ENCODE assay signal across 23 cellular contexts in the genomic region with DNA sequence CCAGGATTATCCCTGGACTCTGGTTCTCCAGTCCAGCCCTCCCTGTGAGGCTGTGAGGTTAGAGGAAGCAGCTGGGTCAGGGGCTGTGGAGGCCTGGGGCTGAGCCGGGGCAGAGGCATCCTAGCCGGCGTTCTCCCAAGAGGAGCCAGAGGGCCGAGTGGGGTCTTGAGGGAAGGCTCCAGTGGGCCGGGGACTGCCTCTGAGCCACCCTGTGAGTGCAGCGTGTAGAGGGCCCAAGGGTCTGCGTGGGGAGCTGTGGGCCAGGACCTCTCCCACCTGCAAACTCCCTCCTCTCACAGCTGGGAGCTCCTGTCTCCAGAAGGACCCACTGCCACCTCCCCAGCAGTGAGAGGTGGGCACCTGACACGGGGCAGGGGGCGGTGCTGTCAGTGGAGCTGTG. TPM values are rescaled to one million over a fixed set of nuclear protein-coding genes. Genes with fewer than 3 reads are reported as not detected.
DNase-seq lines count a peak whose midpoint lies in the region; ATAC-seq, FAIRE-seq and TF ChIP-seq lines count a peak whose summit lies in the region.
"Had no signal": no experiment of that assay in that cellular context is flagged by ENCODE, and none has a peak within 500 bp of the region (broad histone marks: within the 10 kb centered on the region; RNA-seq: fewer than 3 reads in every experiment).

No MANE protein-coding gene starts in this region.

- peaks cover 39% of the 10 kb centered on the region for H3K79me1 ChIP-seq in H1 (ENCODE audit: low read depth, low read length)
- H3K79me1 ChIP-seq in mesenchymal stem cell (replicated peaks; ENCODE audit: low read length, poor library complexity, severe bottlenecking): peaks cover 46% of the 10 kb centered on the region

- H2AFZ ChIP-seq in H1 (ENCODE audit: low read length) (no peak overlapping the region), mesenchymal stem cell (ENCODE audit: low read depth, low read length) (no peak overlapping the region)

- no peak for FAIRE-seq in H1 (lab: Jason Lieb, UNC)
- FAIRE-seq: GM19239 had no signal

- no peak overlapping the region for H3K4me3 ChIP-seq in heart left ventricle
- H3K4me3 ChIP-seq in H1 (ENCODE audit: extremely low read depth in 1 of 4, insufficient read depth in 2 of 4, low read depth in 3 of 4, low read length in 4 of 4): no peak overlapping the region
- H3K4me3 ChIP-seq in mesenchymal stem cell (ENCODE audit: insufficient read depth in 1 of 2, low read depth in 1 of 2, low read length in 2 of 2): no peak overlapping the region
- H3K4me3 ChIP-seq: HAP-1, Peyer's patch, SJSA1 had no signal

- H2BK20ac ChIP-seq in H1 (ENCODE audit: low read length): 0 out of 2 replicates have a peak overlapping the region, but pooled peaks have one; percentile 34

- H3K23me2 ChIP-seq in H1 (ENCODE audit: low read depth, low read length): no peaks in the 10 kb centered on the region; the same call in 1 of the 2 replicates

- H3K4me1 ChIP-seq in heart left ventricle: peaks cover 0 to 10% (median 0%) of the 10 kb centered on the region in 12 donors
- H3K4me1 ChIP-seq in H1 (replicated peaks in 1 of 4; ENCODE audit: control insufficient read depth in 3 of 4, insufficient read depth in 4 of 4, low read length in 3 of 4): peaks cover 20 to 45% (median 27%) of the 10 kb centered on the region in 4 experiments
- peaks cover 48% of the 10 kb centered on the region for H3K4me1 ChIP-seq in mesenchymal stem cell (ENCODE audit: control insufficient read depth, insufficient read depth, low read depth, low read length)
- H3K4me1 ChIP-seq: HAP-1, Peyer's patch had no signal

- H3K4ac ChIP-seq in H1 (replicated peaks; ENCODE audit: insufficient read length, low read depth, low read length): peak overlapping the region; percentile 57
- peak overlapping the region in 1 of 2 experiments; percentile 15 for H3K4ac ChIP-seq in mesenchymal stem cell (ENCODE audit: low read depth in 1 of 2, low read length in 2 of 2)

- TF ChIP-seq CTCF in heart left ventricle (IDR thresholded peaks at IDR 0.05): no peak
- TF ChIP-seq CTCF in H1 (IDR thresholded peaks at IDR 0.05; ENCODE audit: control extremely low read depth in 1 of 3, insufficient read depth in 1 of 3, low read depth in 1 of 3, low read length in 3 of 3): no peak

- H3K27me3 ChIP-seq in heart left ventricle (peaks cover 0 to 7% (median 0%) of the 10 kb centered on the region in 9 donors), H1 (replicated peaks in 1 of 4; ENCODE audit: control insufficient read depth in 3 of 4, extremely low read depth in 1 of 4, insufficient read depth in 3 of 4, low read length in 3 of 4) (no peaks in the 10 kb centered on the region), mesenchymal stem cell (ENCODE audit: control insufficient read depth in 1 of 2, insufficient read depth in 1 of 2, low read length in 2 of 2) (no peaks in the 10 kb centered on the region)
- H3K27me3 ChIP-seq: Peyer's patch, SJSA1 had no signal

- WGBS in heart left ventricle, 4 donors: 82 to 95% (median 87%) methylated on average over 4 to 9 of the region's 9 CpGs
- 78% methylated on average over 8 of the region's 9 CpGs; no CpG with 5 or more reads in 1 of the 2 experiments for WGBS in H1 (ENCODE audit: extremely low coverage in 1 of 2, insufficient coverage in 1 of 2, insufficient read length in 1 of 2, insufficient replicate concordance in 2 of 2, low coverage in 1 of 2, low lambda C conversion rate in 2 of 2, missing lambda C conversion rate in 1 of 2), 2 experiments
- 92% methylated on average over 6 of the region's 9 CpGs for WGBS in mesenchymal stem cell

- no peak overlapping the region for H2BK120ac ChIP-seq in H1 (replicated peaks; ENCODE audit: low read depth, low read length)
- peak overlapping the region; percentile 23 for H2BK120ac ChIP-seq in mesenchymal stem cell (ENCODE audit: low read depth, low read length)

- no peak for TF ChIP-seq POLR2A in heart left ventricle (IDR thresholded peaks at IDR 0.05)
- TF ChIP-seq POLR2A in H1 (IDR thresholded peaks at IDR 0.05; ENCODE audit: control extremely low read depth in 1 of 2, low read depth in 2 of 2, low read length in 2 of 2): no peak

- H3K18ac ChIP-seq in H1 (ENCODE audit: extremely low read depth, low read length): peak overlapping the region; percentile 38; the same call in 1 of the 2 replicates
- H3K18ac ChIP-seq in mesenchymal stem cell (ENCODE audit: low read depth in 1 of 2, low read length in 2 of 2): peak overlapping the region in 1 of 2 experiments; percentile 7

- H3K79me2 ChIP-seq in H1 (ENCODE audit: control insufficient read depth in 1 of 2, insufficient read depth in 2 of 2, low read length in 2 of 2): peaks cover 16 to 97% of the 10 kb centered on the region in 2 experiments

- H3K27ac ChIP-seq in heart left ventricle (no peak overlapping the region), H1 (ENCODE audit: low read depth, low read length) (no peak overlapping the region), mesenchymal stem cell (ENCODE audit: low read length, poor library complexity, severe bottlenecking) (no peak overlapping the region)
- H3K27ac ChIP-seq: C4-2B, KMS-11, Peyer's patch, SJSA1 had no signal

- H2AK5ac ChIP-seq in H1 (ENCODE audit: low read depth, low read length) (peak overlapping the region; percentile 96), mesenchymal stem cell (ENCODE audit: low read length, severe bottlenecking) (no peak overlapping the region)

- POLR2A ChIA-PET in H1 (lab: Charles Lee; ENCODE audit: partially characterized antibody): interaction anchor here (0.7 to 4.8 kb wide), 5 partner anchors 9 to 44 kb away, joined by 3 to 31 read pairs (median 3); no protein-coding TSS in a partner anchor

- DNase-seq in heart left ventricle: peak in 3 of 5 donors; percentile 10 to 29 (median 25)
- DNase-seq in cardiac septum (ENCODE audit: low spot score): no peak
- no peak for DNase-seq in H1 (ENCODE audit: low read depth in 1 of 2, low spot score in 2 of 2)
- DNase-seq in mesenchymal stem cell: no peak
- DNase-seq in NCI-H446 treated with DMSO at 0.1 percent for 48 hours (lab: John Stamatoyannopoulos, UW): no peak
- DNase-seq: AML-193, Calu3, GDM1, NCI-H1105, NCI-H146, NCI-H2029, NCI-H226, NCI-H524 treated with DMSO at 0.1 percent for 48 hours, NCI-H82, Peyer's patch had no signal

- H2BK5ac ChIP-seq in H1 (ENCODE audit: low read depth, low read length): peak overlapping the region; percentile 93; the same call in 1 of the 2 replicates
- no peak overlapping the region for H2BK5ac ChIP-seq in mesenchymal stem cell (ENCODE audit: low read depth, low read length, poor library complexity, severe bottlenecking)

- H4K20me1 ChIP-seq in H1 (replicated peaks in 1 of 2; ENCODE audit: control insufficient read depth in 1 of 2, insufficient read depth in 2 of 2, low read length in 2 of 2): peaks cover 27 to 49% of the 10 kb centered on the region in 2 experiments

- no peak overlapping the region for H4K5ac ChIP-seq in H1 (ENCODE audit: insufficient read length, low read depth, low read length)

- H3K4me2 ChIP-seq in H1 (ENCODE audit: insufficient read depth in 1 of 2, low read depth in 2 of 2, low read length in 2 of 2) (no peak overlapping the region), mesenchymal stem cell (ENCODE audit: low read length, poor library complexity, severe bottlenecking) (no peak overlapping the region)
- H3K4me2 ChIP-seq: KMS-11 had no signal

- no peaks in the 10 kb centered on the region for H3K9me3 ChIP-seq in heart left ventricle
- no peaks in the 10 kb centered on the region for H3K9me3 ChIP-seq in H1 (ENCODE audit: insufficient read depth in 2 of 2, low read depth in 1 of 2, low read length in 1 of 2)
- H3K9me3 ChIP-seq in mesenchymal stem cell (ENCODE audit: control insufficient read depth, low read length): no peaks in the 10 kb centered on the region
- H3K9me3 ChIP-seq: HAP-1, Peyer's patch, SJSA1 had no signal

- H3K56ac ChIP-seq in H1 (replicated peaks; ENCODE audit: insufficient read length, low read depth, low read length): no peak overlapping the region

- H2BK15ac ChIP-seq in H1 (ENCODE audit: low read length) (peak overlapping the region; percentile 81; the same call in 1 of the 2 replicates), mesenchymal stem cell (ENCODE audit: low read depth, poor library complexity, severe bottlenecking) (peak overlapping the region; percentile 12)

- no peaks in the 10 kb centered on the region for H3K36me3 ChIP-seq in heart left ventricle
- no peaks in the 10 kb centered on the region for H3K36me3 ChIP-seq in H1 (ENCODE audit: control insufficient read depth in 2 of 4, insufficient read depth in 4 of 4, low read length in 3 of 4)
- no peaks in the 10 kb centered on the region for H3K36me3 ChIP-seq in mesenchymal stem cell (ENCODE audit: control insufficient read depth in 1 of 2, insufficient read depth in 2 of 2, low read depth in 1 of 2, low read length in 2 of 2)
- H3K36me3 ChIP-seq: HAP-1, Peyer's patch had no signal

- H4K8ac ChIP-seq in H1 (ENCODE audit: extremely low read depth, insufficient read depth, low read length) (peak overlapping the region; percentile 9), mesenchymal stem cell (ENCODE audit: low read length) (no peak overlapping the region)

- CTCF ChIA-PET in H1 (lab: Charles Lee; ENCODE audit: partially characterized antibody): interaction anchor here (0.8 to 2.8 kb wide), 2 partner anchors 81 to 122 kb away, joined by 5 to 7 read pairs; no protein-coding TSS in a partner anchor

- H3K14ac ChIP-seq in H1 (ENCODE audit: insufficient read length) (no peak overlapping the region), mesenchymal stem cell (ENCODE audit: low read length in 2 of 2) (no peak overlapping the region)

- H3K23ac ChIP-seq in H1 (ENCODE audit: insufficient read length): no peak overlapping the region
- H3K23ac ChIP-seq in mesenchymal stem cell (ENCODE audit: low read length in 2 of 2): no peak overlapping the region

- no peak for TF ChIP-seq EP300 in H1 (IDR thresholded peaks at IDR 0.05; ENCODE audit: borderline replicate concordance in 1 of 2, low read depth in 2 of 2, low read length in 2 of 2)

- TF ChIP-seq RAD21 in H1 (IDR thresholded peaks at IDR 0.05 in 1 of 2, conservative IDR thresholded peaks at IDR 0.05 in 1 of 2; ENCODE audit: low read depth in 2 of 2, low read length in 2 of 2): no peak

- intact Hi-C loops in heart left ventricle (cut with DNase I) (no loop called here), cardiac septum (cut with DNase I) (no loop called here)

- ATAC-seq in heart left ventricle: no peak
- no peak for ATAC-seq in GM18858 (IDR thresholded peaks at IDR 0.05; ENCODE audit: unreplicated experiment)
- no peak for ATAC-seq in GM18498 (IDR thresholded peaks at IDR 0.05; ENCODE audit: unreplicated experiment)

- H2BK12ac ChIP-seq in H1 (ENCODE audit: low read depth, low read length) (peak overlapping the region; percentile 91; the same call in 1 of the 2 replicates), mesenchymal stem cell (ENCODE audit: low read length in 2 of 2) (no peak overlapping the region)

- H3K9ac ChIP-seq in H1 (replicated peaks in 1 of 4; ENCODE audit: extremely low read depth in 1 of 4, low read depth in 3 of 4, low read length in 3 of 4): no peak overlapping the region
- H3K9ac ChIP-seq in mesenchymal stem cell (ENCODE audit: low read length): no peak overlapping the region
- H3K9ac ChIP-seq: KMS-11 had no signal

- H4K91ac ChIP-seq in H1 (replicated peaks; ENCODE audit: insufficient read length, low read length): no peak overlapping the region
- H4K91ac ChIP-seq in mesenchymal stem cell (ENCODE audit: low read length): peak overlapping the region; percentile 48

RNA-seq across cellular contexts. Expression of gene GLI2, which starts 41.0 kb away (rescaled TPM):
- 1 to 10 TPM in 5 of 9 donors, under 1 TPM in 4; 0.67 to 4.1 (median 1.0) TPM for total RNA-seq in heart left ventricle
- polyA plus RNA-seq in heart left ventricle: 1 to 10 TPM in 1 of 2 donors, under 1 TPM in 1; 0.30 to 1.4 TPM
- total RNA-seq in cardiac septum: 1.8 TPM
- 46.9 and 49.8 TPM in 2 replicates for total RNA-seq in H1 (2021; fragmentation: NEBNext Ultra II Directional; extraction: Animal tissue kit (Norgen Biotek cat#: 25700))
- polyA plus RNA-seq in H1 (2011; rRNA removed): 18.4 and 28.8 TPM in 2 replicates
- 12.7 TPM for polyA plus RNA-seq in H1 (2011; cell fraction: cytosol; rRNA removed)
- 59.5 TPM for polyA plus RNA-seq in H1 (2011; cell fraction: nucleus; rRNA removed)
- polyA plus RNA-seq in H1 (2012, experiment 1 of 2): 17.6 to 27.8 TPM (median 24.7 TPM) in 4 replicates
- 9.7 TPM for polyA plus RNA-seq in H1 (2012, experiment 2 of 2)
- 17.1 TPM for polyA plus RNA-seq in H1 (2013, experiment 1 of 2)
- 16.9 TPM for polyA plus RNA-seq in H1 (2013, experiment 2 of 2)
- 17.2 and 19.9 TPM in 2 replicates for polyA minus RNA-seq in H1 (2011; rRNA and poly(A)+ RNA removed)
- 23.0 TPM for polyA minus RNA-seq in H1 (2011; cell fraction: cytosol; rRNA and poly(A)+ RNA removed)
- polyA minus RNA-seq in H1 (2011; cell fraction: nucleus; rRNA and poly(A)+ RNA removed): 42.4 TPM
- polyA plus RNA-seq in mesenchymal stem cell (2013, experiment 1 of 2): 28.9 TPM
- polyA plus RNA-seq in mesenchymal stem cell (2013, experiment 2 of 2): 29.5 TPM
- total RNA-seq: CD8-positive, alpha-beta memory T cell had no signal
- polyA plus RNA-seq: CD8-positive, alpha-beta memory T cell had no signal

Comparison
In these comparisons a context has a peak if more than half of its experiments do, and no peak if none do; other contexts are left out.
1. DNase-seq: peak in heart left ventricle (3 of 5); none in cardiac septum (single experiment), H1 (0 of 2), mesenchymal stem cell (single experiment) and NCI-H446 treated with DMSO at 0.1 percent for 48 hours (single experiment).